Comparison of ENCODE assay signal across 14 cellular contexts in the genomic region with DNA sequence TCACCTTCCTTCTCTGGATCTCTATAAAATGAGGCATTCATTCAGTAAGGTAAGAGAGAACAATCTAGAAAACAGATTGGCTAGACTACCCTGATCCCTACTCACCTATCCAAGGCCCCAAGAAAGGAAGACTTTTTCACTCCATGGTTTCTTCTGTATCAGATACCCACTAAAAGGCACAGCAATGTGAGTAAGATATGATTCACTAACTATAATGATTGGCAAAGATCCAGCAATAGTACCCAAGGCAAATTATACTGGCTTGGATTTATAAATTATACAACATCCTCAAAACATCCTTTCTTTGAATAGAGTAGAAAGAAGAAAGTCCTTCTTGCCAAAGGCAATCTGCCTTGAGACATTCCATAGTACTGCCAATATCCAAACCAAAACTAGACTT.
DNase-seq lines count a peak whose midpoint lies in the region; TF ChIP-seq lines count a peak whose summit lies in the region.
"Had no signal": no experiment of that assay in that cellular context is flagged by ENCODE, and none has a peak within 500 bp of the region (broad histone marks: within the 10 kb centered on the region; RNA-seq: fewer than 3 reads in every experiment).

No MANE protein-coding gene starts in this region.

- H3K4me3 ChIP-seq in thyroid gland (replicated peaks in 1 of 3), result no peak overlapping the region

- H3K4me1 ChIP-seq in thyroid gland, result no peaks in the 10 kb centered on the region

- TF ChIP-seq CTCF in RWPE1 (conservative IDR thresholded peaks at IDR 0.05; ENCODE audit: low read depth), result no peak
- TF ChIP-seq CTCF in thyroid gland (IDR thresholded peaks at IDR 0.05), result no peak

- no peak for TF ChIP-seq POLR2A in thyroid gland (IDR thresholded peaks at IDR 0.05)

- POLR2A ChIA-PET in RWPE1 (lab: Yijun Ruan, JAX; ENCODE audit: low non-redundant PET), result no interaction called here

- no peaks in the 10 kb centered on the region for H3K27me3 ChIP-seq in thyroid gland

- no peak overlapping the region for H3K27ac ChIP-seq in RWPE1
- H3K27ac ChIP-seq in thyroid gland, result no peak overlapping the region

- CTCF ChIA-PET in RWPE1 (lab: Yijun Ruan, JAX), result interaction anchor here (0.7 kb wide), 1 partner anchor 700 kb away, joined by 4 read pairs; no protein-coding TSS in a partner anchor

- intact Hi-C loops in thyroid gland (cut with DNase I), result no loop called here

- DNase-seq in A172 (ENCODE audit: low spot score), result peak; percentile 8
- DNase-seq in HT1080 (ENCODE audit: low read depth), result peak; percentile 42
- peak; percentile 4 for DNase-seq in RWPE1 (ENCODE audit: low spot score)
- DNase-seq in fibroblast of peridontal ligament (ENCODE audit: extremely low read depth), result peak; percentile 23
- DNase-seq in mucosa of gallbladder (ENCODE audit: low spot score), result no peak
- no peak for DNase-seq in NCI-H524 (lab: John Stamatoyannopoulos, UW)
- DNase-seq in superior temporal gyrus (ENCODE audit: extremely low spot score), result no peak
- DNase-seq in thyroid gland, result no peak
- DNase-seq: C1 segment of cervical spinal cord; CD4-positive, alpha-beta T cell; DMS79; GDM1; GOT3; H9 had no signal

- no peaks in the 10 kb centered on the region for H3K9me3 ChIP-seq in thyroid gland

- no peaks in the 10 kb centered on the region for H3K36me3 ChIP-seq in thyroid gland

Comparison
In these comparisons a context has a peak if more than half of its experiments do, and no peak if none do; other contexts are left out.
1. DNase-seq: peak in A172 (single experiment), HT1080 (single experiment), RWPE1 (single experiment) and fibroblast of peridontal ligament (single experiment); none in mucosa of gallbladder (single experiment), NCI-H524 (0 of 2), superior temporal gyrus (single experiment) and thyroid gland (0 of 2).